Comparison of ENCODE assay signal across 21 cellular contexts in the genomic region with DNA sequence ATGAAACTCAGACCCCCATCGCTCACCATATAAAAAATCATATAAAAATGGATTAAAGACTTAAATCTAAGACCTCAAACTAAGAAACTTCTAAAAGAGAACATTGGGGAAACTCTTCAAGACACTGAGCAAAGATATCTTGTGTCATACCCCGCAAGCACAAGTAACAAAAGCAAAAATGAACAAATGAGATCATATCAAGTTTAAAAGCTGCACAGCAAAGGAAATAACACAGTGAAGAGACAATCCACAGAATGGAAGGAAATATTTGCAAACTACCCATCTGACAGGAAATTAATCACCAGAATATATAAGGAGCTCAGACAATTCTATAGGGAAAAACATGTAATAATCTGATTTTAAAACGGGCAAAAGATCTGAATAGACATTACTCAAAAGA.
DNase-seq lines count a peak whose midpoint lies in the region.
"Had no signal": no experiment of that assay in that cellular context is flagged by ENCODE, and none has a peak within 500 bp of the region (broad histone marks: within the 10 kb centered on the region; RNA-seq: fewer than 3 reads in every experiment).

No MANE protein-coding gene starts in this region.

- DNase-seq in dermis blood vessel endothelial cell (peak; percentile 61), glomerular endothelial cell (ENCODE audit: extremely low read depth, low read depth, low spot score) (peak; percentile 18), pulmonary artery endothelial cell (ENCODE audit: low read depth, low spot score) (peak; percentile 36), occipital lobe (lab: John Stamatoyannopoulos, UW) (no peak), superior temporal gyrus (ENCODE audit: extremely low spot score) (no peak)
- no peak for DNase-seq in activated CD4-positive, alpha-beta T cell treated with anti-CD3 and anti-CD28 coated beads, Interleukin-2, amount 50 U/mL, for 1 hour
- DNase-seq: 8988T; ACHN; BE2C; C1 segment of cervical spinal cord; CD4-positive, alpha-beta memory T cell; CD4-positive, CD25-positive, alpha-beta regulatory T cell; CD8-positive, alpha-beta memory T cell; COR-L47; DMS 273 treated with DMSO at 0.1 percent for 48 hours; DMS153; DMS53; DMS79; DND-41; EL; GDM1 had no signal

Comparison
In these comparisons a context has a peak if more than half of its experiments do, and no peak if none do; other contexts are left out.
1. DNase-seq: peak in dermis blood vessel endothelial cell (single experiment), glomerular endothelial cell (single experiment) and pulmonary artery endothelial cell (single experiment); none in activated CD4-positive, alpha-beta T cell treated with anti-CD3 and anti-CD28 coated beads, Interleukin-2, amount 50 U/mL, for 1 hour (single experiment), occipital lobe (single experiment) and superior temporal gyrus (single experiment).